9 cellular contexts compared by ENCODE assay signal in genomic region chr12:30847259-30847658, GRCh38.
DNase-seq lines count a peak whose midpoint lies in the region; ATAC-seq lines count a peak whose summit lies in the region.
"Had no signal": no experiment of that assay in that cellular context is flagged by ENCODE, and none has a peak within 500 bp of the region (broad histone marks: within the 10 kb centered on the region; RNA-seq: fewer than 3 reads in every experiment).

No MANE protein-coding gene starts in this region.

- peaks cover 0 to 13% (median 0%) of the 10 kb centered on the region in 5 donors for H3K27me3 Mint-ChIP-seq in naive thymus-derived CD4-positive, alpha-beta T cell

- H3K27me3 ChIP-seq in naive thymus-derived CD4-positive, alpha-beta T cell (ENCODE audit: control insufficient read depth in 2 of 2, insufficient read depth in 2 of 2, low read length in 2 of 2): no peaks in the 10 kb centered on the region
- H3K27me3 ChIP-seq: BLaER1 treated with 17β-estradiol and CSF1 and Interleukin-3, amounts not matched to agents 10 nM and 100 nM had no signal

- H3K4me1 ChIP-seq in naive thymus-derived CD4-positive, alpha-beta T cell (ENCODE audit: control insufficient read depth in 2 of 2, insufficient read depth in 2 of 2, low read length in 2 of 2): no peaks in the 10 kb centered on the region

- DNase-seq in activated CD4-positive, CD25-positive, alpha-beta regulatory T cell treated with anti-CD3 and anti-CD28 coated beads, Interleukin-2, amount 50 U/mL, for 16 hours (ENCODE audit: low read depth, low spot score): peak; percentile 14
- DNase-seq in activated CD4-positive, CD25-positive, alpha-beta regulatory T cell (lab: John Stamatoyannopoulos, UW): no peak
- peak; percentile 68 for DNase-seq in M059J (ENCODE audit: low read depth)
- peak; percentile 84 for DNase-seq in OCI-M1 (lab: John Stamatoyannopoulos, UW)
- peak; percentile 83 for DNase-seq in dermis blood vessel endothelial cell
- peak in 6 of 9 donors; percentile 37 to 55 (median 41) for DNase-seq in naive thymus-derived CD4-positive, alpha-beta T cell

- POLR2A ChIA-PET in naive thymus-derived CD4-positive, alpha-beta T cell (lab: Charles Lee): no interaction called here

- no peak overlapping the region for H3K4me3 ChIP-seq in naive thymus-derived CD4-positive, alpha-beta T cell (ENCODE audit: low read length)
- H3K4me3 ChIP-seq: BLaER1 treated with 17β-estradiol and CSF1 and Interleukin-3, amounts not matched to agents 10 nM and 100 nM had no signal

- no peak overlapping the region for H3K27ac Mint-ChIP-seq in naive thymus-derived CD4-positive, alpha-beta T cell

- no peaks in the 10 kb centered on the region for H3K36me3 Mint-ChIP-seq in naive thymus-derived CD4-positive, alpha-beta T cell

- H3K4me3 Mint-ChIP-seq in naive thymus-derived CD4-positive, alpha-beta T cell: no peak overlapping the region

- CTCF ChIA-PET in naive thymus-derived CD4-positive, alpha-beta T cell (lab: Charles Lee): interaction anchor here (1.4 to 1.7 kb wide), 2 partner anchors 391 to 393 kb away, joined by 5 read pairs; no protein-coding TSS in a partner anchor

- intact Hi-C loops in naive thymus-derived CD4-positive, alpha-beta T cell (cut with micrococcal nuclease): loop anchor here (1.0 to 10.0 kb wide), 8 partner anchors 24 to 1908 kb away; partner anchors contain the start of gene YARS2 (in 1 of the 2)

- H3K36me3 ChIP-seq in naive thymus-derived CD4-positive, alpha-beta T cell (ENCODE audit: control insufficient read depth in 2 of 3, insufficient read depth in 3 of 3, low read length in 3 of 3): no peaks in the 10 kb centered on the region
- H3K36me3 ChIP-seq: BLaER1 treated with 17β-estradiol and CSF1 and Interleukin-3, amounts not matched to agents 10 nM and 100 nM had no signal

- H3K9me3 Mint-ChIP-seq in naive thymus-derived CD4-positive, alpha-beta T cell: no peaks in the 10 kb centered on the region

- no peaks in the 10 kb centered on the region for H3K9me3 ChIP-seq in naive thymus-derived CD4-positive, alpha-beta T cell (ENCODE audit: control insufficient read depth in 2 of 3, low read length in 3 of 3)
- H3K9me3 ChIP-seq: BLaER1 treated with 17β-estradiol and CSF1 and Interleukin-3, amounts not matched to agents 10 nM and 100 nM had no signal

- H3K27ac ChIP-seq in naive thymus-derived CD4-positive, alpha-beta T cell (ENCODE audit: low read depth, low read length): no peak overlapping the region
- H3K27ac ChIP-seq: BLaER1 treated with 17β-estradiol and CSF1 and Interleukin-3, amounts not matched to agents 10 nM and 100 nM had no signal

- H3K4me1 Mint-ChIP-seq in naive thymus-derived CD4-positive, alpha-beta T cell: peaks cover 5 to 13% (median 8%) of the 10 kb centered on the region in 7 donors

- peak; percentile 26 for ATAC-seq in naive thymus-derived CD4-positive, alpha-beta T cell
- no peak for ATAC-seq in GM19328 (IDR thresholded peaks at IDR 0.05; ENCODE audit: unreplicated experiment)
- ATAC-seq in GM21825 (IDR thresholded peaks at IDR 0.05; ENCODE audit: unreplicated experiment): no peak

Comparison
In these comparisons a context has a peak if more than half of its experiments do, and no peak if none do; other contexts are left out.
1. DNase-seq: peak in activated CD4-positive, CD25-positive, alpha-beta regulatory T cell treated with anti-CD3 and anti-CD28 coated beads, Interleukin-2, amount 50 U/mL, for 16 hours (single experiment), M059J (single experiment), OCI-M1 (single experiment), dermis blood vessel endothelial cell (single experiment) and naive thymus-derived CD4-positive, alpha-beta T cell (6 of 9); none in activated CD4-positive, CD25-positive, alpha-beta regulatory T cell (0 of 4).